10 cellular contexts compared by ENCODE assay signal in genomic region chr5:124952079-124952478, GRCh38.
DNase-seq lines count a peak whose midpoint lies in the region; ATAC-seq and TF ChIP-seq lines count a peak whose summit lies in the region.
"Had no signal": no experiment of that assay in that cellular context is flagged by ENCODE, and none has a peak within 500 bp of the region (broad histone marks: within the 10 kb centered on the region; RNA-seq: fewer than 3 reads in every experiment).

No MANE protein-coding gene starts in this region.

- ATAC-seq in GM18499 (IDR thresholded peaks at IDR 0.05; ENCODE audit: insufficient read depth, unreplicated experiment): peak; percentile 74
- peak; percentile 92 for ATAC-seq in GM21390 (IDR thresholded peaks at IDR 0.05; ENCODE audit: unreplicated experiment)
- ATAC-seq in HG03280 (IDR thresholded peaks at IDR 0.05; ENCODE audit: unreplicated experiment): peak; percentile 94
- ATAC-seq in central memory CD8-positive, alpha-beta T cell (replicated peaks; ENCODE audit: extremely low read depth, poor library complexity, severe bottlenecking): peak; percentile 35
- no peak for ATAC-seq in upper lobe of left lung (ENCODE audit: low FRiP score in 2 of 2)
- no peak for ATAC-seq in CD8-positive, alpha-beta T cell

- H3K4me1 Mint-ChIP-seq in central memory CD8-positive, alpha-beta T cell: no peaks in the 10 kb centered on the region
- H3K4me1 Mint-ChIP-seq in CD8-positive, alpha-beta T cell (ENCODE audit: low read depth): no peaks in the 10 kb centered on the region
- no peaks in the 10 kb centered on the region for H3K4me1 Mint-ChIP-seq in activated CD4-positive, alpha-beta memory T cell treated with anti-CD3 and anti-CD28 coated beads, Interleukin-2, amount 10 ng/mL, durations not matched to agents 7 days and 5 days

- CTCF ChIA-PET in CD8-positive, alpha-beta T cell (lab: Charles Lee): no interaction called here
- CTCF ChIA-PET in activated CD4-positive, alpha-beta memory T cell treated with anti-CD3 and anti-CD28 coated beads, Interleukin-2, amount 10 ng/mL, durations not matched to agents 7 days and 5 days (lab: Charles Lee): interaction anchor here (0.9 kb wide), 1 partner anchor 19 kb away, joined by 4 read pairs; no protein-coding TSS in a partner anchor

- WGBS in upper lobe of left lung, 2 donors: 84 to 95% methylated on average over 7 of the region's 7 CpGs

- POLR2A ChIA-PET in CD8-positive, alpha-beta T cell (lab: Charles Lee): no interaction called here
- POLR2A ChIA-PET in activated CD4-positive, alpha-beta memory T cell treated with anti-CD3 and anti-CD28 coated beads, Interleukin-2, amount 10 ng/mL, durations not matched to agents 7 days and 5 days (lab: Charles Lee): no interaction called here

- no peak for TF ChIP-seq EP300 in upper lobe of left lung (IDR thresholded peaks at IDR 0.05)

- peaks cover 6% of the 10 kb centered on the region for H3K9me3 Mint-ChIP-seq in central memory CD8-positive, alpha-beta T cell
- no peaks in the 10 kb centered on the region for H3K9me3 Mint-ChIP-seq in CD8-positive, alpha-beta T cell
- H3K9me3 Mint-ChIP-seq in activated CD4-positive, alpha-beta memory T cell treated with anti-CD3 and anti-CD28 coated beads, Interleukin-2, amount 10 ng/mL, durations not matched to agents 7 days and 5 days: no peaks in the 10 kb centered on the region

- H3K27me3 Mint-ChIP-seq in central memory CD8-positive, alpha-beta T cell: no peaks in the 10 kb centered on the region
- no peaks in the 10 kb centered on the region for H3K27me3 Mint-ChIP-seq in CD8-positive, alpha-beta T cell (ENCODE audit: low read depth)
- no peaks in the 10 kb centered on the region for H3K27me3 Mint-ChIP-seq in activated CD4-positive, alpha-beta memory T cell treated with anti-CD3 and anti-CD28 coated beads, Interleukin-2, amount 10 ng/mL, durations not matched to agents 7 days and 5 days

- no peak for TF ChIP-seq CTCF in upper lobe of left lung (IDR thresholded peaks at IDR 0.05)
- no peak for TF ChIP-seq CTCF in CD8-positive, alpha-beta T cell (IDR thresholded peaks at IDR 0.05)

- no peak for DNase-seq in central memory CD8-positive, alpha-beta T cell (ENCODE audit: low spot score in 2 of 2)
- no peak for DNase-seq in upper lobe of left lung
- DNase-seq in CD8-positive, alpha-beta T cell: no peak
- no peak for DNase-seq in DMS153 (lab: John Stamatoyannopoulos, UW)
- no peak for DNase-seq in activated CD4-positive, alpha-beta memory T cell treated with anti-CD3 and anti-CD28 coated beads, Interleukin-2, amount 10 ng/mL, durations not matched to agents 7 days and 5 days
- DNase-seq: effector CD8-positive, alpha-beta T cell; NCI-H1694 had no signal

- H3K4me1 ChIP-seq in upper lobe of left lung: peaks cover 0 to 13% (median 8%) of the 10 kb centered on the region in 4 donors
- H3K4me1 ChIP-seq in CD8-positive, alpha-beta T cell (ENCODE audit: insufficient read depth, low read length): no peaks in the 10 kb centered on the region

- H3K36me3 Mint-ChIP-seq in central memory CD8-positive, alpha-beta T cell (ENCODE audit: insufficient read depth): no peaks in the 10 kb centered on the region
- no peaks in the 10 kb centered on the region for H3K36me3 Mint-ChIP-seq in CD8-positive, alpha-beta T cell
- no peaks in the 10 kb centered on the region for H3K36me3 Mint-ChIP-seq in activated CD4-positive, alpha-beta memory T cell treated with anti-CD3 and anti-CD28 coated beads, Interleukin-2, amount 10 ng/mL, durations not matched to agents 7 days and 5 days (ENCODE audit: low read depth)

- H3K27ac ChIP-seq in upper lobe of left lung: no peak overlapping the region
- no peak overlapping the region for H3K27ac ChIP-seq in CD8-positive, alpha-beta T cell (ENCODE audit: low read depth, low read length)

- no peak for TF ChIP-seq POLR2A in upper lobe of left lung (IDR thresholded peaks at IDR 0.05)

- no peaks in the 10 kb centered on the region for H3K27me3 ChIP-seq in upper lobe of left lung
- H3K27me3 ChIP-seq in CD8-positive, alpha-beta T cell (ENCODE audit: insufficient read depth, low read length): no peaks in the 10 kb centered on the region

- no peak overlapping the region for H3K4me3 Mint-ChIP-seq in central memory CD8-positive, alpha-beta T cell
- no peak overlapping the region for H3K4me3 Mint-ChIP-seq in CD8-positive, alpha-beta T cell
- no peak overlapping the region for H3K4me3 Mint-ChIP-seq in activated CD4-positive, alpha-beta memory T cell treated with anti-CD3 and anti-CD28 coated beads, Interleukin-2, amount 10 ng/mL, durations not matched to agents 7 days and 5 days

- no peaks in the 10 kb centered on the region for H3K36me3 ChIP-seq in upper lobe of left lung
- no peaks in the 10 kb centered on the region for H3K36me3 ChIP-seq in CD8-positive, alpha-beta T cell (ENCODE audit: insufficient read depth, low read length)

- H3K9me3 ChIP-seq in upper lobe of left lung: no peaks in the 10 kb centered on the region
- no peaks in the 10 kb centered on the region for H3K9me3 ChIP-seq in CD8-positive, alpha-beta T cell (ENCODE audit: low read length)

- intact Hi-C loops in CD8-positive, alpha-beta T cell (cut with DNase I, micrococcal nuclease): no loop called here

- H3K27ac Mint-ChIP-seq in central memory CD8-positive, alpha-beta T cell (ENCODE audit: low read depth): no peak overlapping the region
- no peak overlapping the region for H3K27ac Mint-ChIP-seq in CD8-positive, alpha-beta T cell
- H3K27ac Mint-ChIP-seq in activated CD4-positive, alpha-beta memory T cell treated with anti-CD3 and anti-CD28 coated beads, Interleukin-2, amount 10 ng/mL, durations not matched to agents 7 days and 5 days: no peak overlapping the region

- no peak overlapping the region for H3K4me3 ChIP-seq in upper lobe of left lung
- no peak overlapping the region for H3K4me3 ChIP-seq in CD8-positive, alpha-beta T cell (ENCODE audit: low read depth, low read length)

Comparison
In these comparisons a context has a peak if more than half of its experiments do, and no peak if none do; other contexts are left out.
1. ATAC-seq: peak in GM18499 (single experiment), GM21390 (single experiment), HG03280 (single experiment) and central memory CD8-positive, alpha-beta T cell (single experiment); none in upper lobe of left lung (0 of 2) and CD8-positive, alpha-beta T cell (single experiment).